ENCODE assay signal across 7 cellular contexts in genomic region chr15:53802672-53803071, GRCh38. TPM values are rescaled to one million over a fixed set of nuclear protein-coding genes. Genes with fewer than 3 reads are reported as not detected.
"Had no signal": no experiment of that assay in that cellular context is flagged by ENCODE, and none has a peak within 500 bp of the region (broad histone marks: within the 10 kb centered on the region; RNA-seq: fewer than 3 reads in every experiment).

No MANE protein-coding gene starts in this region.

- DNase-seq: H7, HFFc6, KG1 had no signal

- H2AFZ ChIP-seq: GM23338 had no signal

- H3K27ac ChIP-seq: HL-60 had no signal

- H3K9me3 ChIP-seq: HAP-1 had no signal

- H3K4me2 ChIP-seq: GM23338 had no signal

- ATAC-seq: GM23338, HCT116 had no signal

- H3K4me1 ChIP-seq: HAP-1 had no signal

- H3K4me3 ChIP-seq: GM23338, HAP-1 had no signal

- H3K36me3 ChIP-seq: HAP-1 had no signal

RNA-seq across cellular contexts. Expression of gene WDR72, which starts 43.2 kb away (rescaled TPM):
- total RNA-seq: HFFc6 had no signal
